Comparison of ENCODE assay signal across 1 cellular context in the genomic region with DNA sequence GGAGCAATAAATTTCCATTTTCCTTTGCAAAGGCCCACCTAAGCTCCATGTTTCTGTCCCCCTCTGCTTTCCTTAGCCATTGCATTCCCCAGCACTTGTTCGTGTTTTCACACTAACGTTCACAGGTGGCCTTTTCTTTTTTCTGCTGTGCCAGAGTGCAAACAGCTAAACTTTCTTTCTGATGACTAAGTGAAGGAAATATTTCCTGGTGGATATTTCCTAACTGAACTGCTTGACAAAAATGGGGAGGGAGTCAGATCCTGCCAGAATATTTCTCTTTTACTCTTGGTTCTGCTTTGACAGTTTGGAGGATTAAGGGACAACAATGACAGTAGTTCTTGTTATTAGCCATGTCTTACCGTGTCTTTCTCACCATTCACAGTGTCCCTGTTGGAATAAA.
TF ChIP-seq lines count a peak whose summit lies in the region.

No MANE protein-coding gene starts in this region.

TF ChIP-seq in WTC11, 78 proteins besides CTCF, POLR2A, EP300 and RAD21 (continued from another document):
- TF ChIP-seq AR (CRISPR knock-in tag; IDR thresholded peaks at IDR 0.05) = no peak
- TF ChIP-seq E2F1 (CRISPR knock-in tag; IDR thresholded peaks at IDR 0.05) = no peak
- TF ChIP-seq ZNF219 (CRISPR knock-in tag; IDR thresholded peaks at IDR 0.05; ENCODE audit: borderline replicate concordance) = no peak
